ENCODE assay signal across 8 cellular contexts in the genomic region with DNA sequence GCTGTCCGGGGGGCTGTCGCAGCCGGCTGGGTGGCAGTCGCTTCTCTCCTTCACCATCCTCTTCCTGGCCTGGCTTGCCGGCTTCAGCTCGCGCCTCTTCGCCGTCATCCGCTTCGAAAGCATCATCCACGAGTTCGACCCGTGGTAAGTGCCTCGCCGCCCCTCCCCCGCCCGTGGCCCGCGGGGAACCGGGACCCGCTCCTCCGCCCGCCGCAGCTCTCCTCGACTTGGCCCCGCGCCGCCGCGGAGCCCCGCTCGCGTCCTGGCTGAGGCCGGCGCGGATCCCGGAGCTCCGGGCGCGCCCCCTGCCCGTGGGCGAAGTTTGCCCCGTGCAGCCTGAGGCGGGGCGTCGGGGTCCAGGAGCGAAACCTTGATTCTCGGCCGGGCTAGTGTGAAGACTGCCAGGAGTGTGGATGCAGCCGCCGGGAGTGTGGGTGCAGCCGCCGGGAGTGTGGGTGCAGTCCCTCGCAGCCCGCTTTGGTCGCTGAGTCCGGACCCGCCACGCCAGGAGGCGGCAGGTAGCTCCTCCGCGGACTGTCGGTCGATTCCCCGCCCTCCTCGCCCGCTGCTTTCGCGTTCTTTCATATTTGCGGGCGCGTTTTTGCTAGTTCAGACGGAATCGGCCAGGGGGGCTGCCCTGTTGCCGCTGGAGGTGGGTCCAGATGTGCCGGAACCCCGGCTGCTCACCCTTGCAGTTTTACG. TPM values are rescaled to one million over a fixed set of nuclear protein-coding genes. Genes with fewer than 3 reads are reported as not detected.
DNase-seq lines count a peak whose midpoint lies in the region; ATAC-seq, FAIRE-seq and TF ChIP-seq lines count a peak whose summit lies in the region.

No MANE protein-coding gene starts in this region.

- H3K4me1 ChIP-seq in OCI-LY3 (ENCODE audit: low read length) = peaks cover 59% of the 10 kb centered on the region
- peaks cover 0 to 58% (median 34%) of the 10 kb centered on the region in 4 donors for H3K4me1 ChIP-seq in tibial artery

- H2AFZ ChIP-seq in OCI-LY3 (ENCODE audit: low read depth, low read length) = no peak overlapping the region

- H3K36me3 ChIP-seq in OCI-LY3 (replicated peaks; ENCODE audit: low read depth, low read length) (peaks cover 32% of the 10 kb centered on the region), tibial artery (no peaks in the 10 kb centered on the region)

- TF ChIP-seq CTCF in OCI-LY3 (IDR thresholded peaks at IDR 0.05; ENCODE audit: low read depth, low read length) (peak; percentile 27), tibial artery (IDR thresholded peaks at IDR 0.05) (no peak)

- FAIRE-seq in frontal cortex (lab: Jason Lieb, UNC) = no peak

- TF ChIP-seq POLR2A in GM15510 (IDR thresholded peaks at IDR 0.05; ENCODE audit: borderline replicate concordance, extremely low read depth, insufficient read length) = peak; percentile 16

- H3K79me2 ChIP-seq in OCI-LY3 (ENCODE audit: low read length) = peaks cover 78% of the 10 kb centered on the region

- peak overlapping the region; percentile 82 for H3K4me2 ChIP-seq in OCI-LY3 (ENCODE audit: low read length)

- H3K27ac ChIP-seq in OCI-LY3 (ENCODE audit: low read length) (peak overlapping the region; percentile 91), tibial artery (peak overlapping the region; percentile 96)

- H3K27me3 ChIP-seq in OCI-LY3 (ENCODE audit: low read depth, low read length) (no peaks in the 10 kb centered on the region), tibial artery (no peaks in the 10 kb centered on the region)

- H3K9ac ChIP-seq in OCI-LY3 (ENCODE audit: low read length) = peak overlapping the region; percentile 91

- H3K4me3 ChIP-seq in OCI-LY3 (ENCODE audit: low read length) (peak overlapping the region; percentile 85), tibial artery (peak overlapping the region; percentile 79 to 89)

- peak; percentile 86 for DNase-seq in activated effector memory CD4-positive, alpha-beta T cell treated with anti-CD3 and anti-CD28 coated beads, Interleukin-2, amount 50 U/mL, for 16 hours
- DNase-seq in frontal cortex (ENCODE audit: low spot score in 2 of 2) (peak; percentile 42 to 64), occipital lobe (lab: John Stamatoyannopoulos, UW) (peak; percentile 8), tibial artery (peak; percentile 43 to 82), pons (ENCODE audit: low spot score) (no peak)

- H4K20me1 ChIP-seq in OCI-LY3 (ENCODE audit: insufficient read depth, low read length) = peaks cover 46% of the 10 kb centered on the region

- intact Hi-C loops in tibial artery (cut with DNase I; ENCODE audit: low total_unique reads) = no loop called here

- peak; percentile 1 for ATAC-seq in HG02678 (IDR thresholded peaks at IDR 0.05; ENCODE audit: unreplicated experiment)

- H3K9me3 ChIP-seq in OCI-LY3 (ENCODE audit: insufficient read depth, low read length) (no peaks in the 10 kb centered on the region), tibial artery (no peaks in the 10 kb centered on the region)

RNA-seq across cellular contexts. Expression of a gene that starts 0.6 kb away (rescaled TPM):
- total RNA-seq in frontal cortex (190 TPM), occipital lobe (191 TPM)
